In the genomic region with DNA sequence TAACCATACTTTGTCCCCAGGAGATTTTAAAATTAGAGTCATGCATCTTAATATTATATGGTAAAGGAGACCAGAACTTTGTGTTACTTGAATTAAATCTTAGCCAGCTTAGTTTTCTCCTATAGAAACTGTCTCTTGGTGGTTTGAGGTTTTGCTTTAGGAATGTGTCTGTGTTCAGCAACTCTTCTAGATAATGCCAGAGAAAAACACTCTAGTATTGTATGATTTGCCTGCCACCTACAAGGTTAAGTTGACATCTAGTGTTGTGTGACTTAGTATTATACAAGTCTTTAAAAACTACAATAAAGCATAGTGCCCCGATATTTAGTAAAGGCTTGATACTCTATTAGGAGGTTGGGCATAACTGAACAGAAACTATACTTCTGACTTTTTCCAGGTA, we compare ENCODE assay signal across 17 cellular contexts. TPM values are rescaled to one million over a fixed set of nuclear protein-coding genes. Genes with fewer than 3 reads are reported as not detected.
DNase-seq lines count a peak whose midpoint lies in the region; ATAC-seq, FAIRE-seq and TF ChIP-seq lines count a peak whose summit lies in the region.
"Had no signal": no experiment of that assay in that cellular context is flagged by ENCODE, and none has a peak within 500 bp of the region (broad histone marks: within the 10 kb centered on the region; RNA-seq: fewer than 3 reads in every experiment).

No MANE protein-coding gene starts in this region.

- H3K27ac Mint-ChIP-seq in activated B cell treated with CpG ODN at 0.5 μM for 24 hours (peak overlapping the region; percentile 90), endodermal cell (no peak overlapping the region)
- H3K27ac Mint-ChIP-seq: activated naive CD4-positive, alpha-beta T cell treated with anti-CD3 and anti-CD28 coated beads for 36 hours had no signal

- no peak overlapping the region; the same call in 1 of the 2 replicates for H3K9ac ChIP-seq in KMS-11
- peak overlapping the region in 1 of 2 donors; percentile 41 for H3K9ac ChIP-seq in kidney (ENCODE audit: low read length in 2 of 2)
- H3K9ac ChIP-seq in endodermal cell (ENCODE audit: extremely low read depth, low read length, poor library complexity, severe bottlenecking) = no peak overlapping the region

- no peaks in the 10 kb centered on the region for H3K9me3 ChIP-seq in kidney (ENCODE audit: control insufficient read depth in 1 of 2, low read length in 2 of 2)
- H3K9me3 ChIP-seq in tibial nerve = no peaks in the 10 kb centered on the region
- H3K9me3 ChIP-seq in endodermal cell (ENCODE audit: control insufficient read depth, low read length) = peaks cover 10% of the 10 kb centered on the region
- no peaks in the 10 kb centered on the region for H3K9me3 ChIP-seq in adrenal gland (replicated peaks in 1 of 3)
- H3K9me3 ChIP-seq: HAP-1 had no signal

- peak overlapping the region; percentile 84 for H3K4me2 ChIP-seq in KMS-11

- H3K4me1 ChIP-seq in KMS-11 (ENCODE audit: low read depth, poor library complexity, severe bottlenecking) (peaks cover 60% of the 10 kb centered on the region), kidney (ENCODE audit: control insufficient read depth in 1 of 2, insufficient read depth in 1 of 2, low read depth in 1 of 2, low read length in 2 of 2) (no peaks in the 10 kb centered on the region), tibial nerve (peaks cover 0 to 16% (median 3%) of the 10 kb centered on the region in 4 donors), endodermal cell (ENCODE audit: control insufficient read depth, insufficient read depth, low read length) (no peaks in the 10 kb centered on the region), adrenal gland (replicated peaks in 1 of 2) (peaks cover 0 to 5% of the 10 kb centered on the region in 2 donors)
- H3K4me1 ChIP-seq: HAP-1 had no signal

- H2AFZ ChIP-seq in KMS-11 (ENCODE audit: low read depth) = no peak overlapping the region

- H3K27me3 Mint-ChIP-seq in activated B cell treated with CpG ODN at 0.5 μM for 24 hours = no peaks in the 10 kb centered on the region
- H3K27me3 Mint-ChIP-seq in endodermal cell (ENCODE audit: insufficient read depth) = peaks cover 27% of the 10 kb centered on the region

- H4K20me1 ChIP-seq in KMS-11 (ENCODE audit: insufficient read depth) = 0 out of 2 replicates have a peak, but pooled peaks cover 7% of the 10 kb centered on the region

- H3K9me3 Mint-ChIP-seq in activated B cell treated with CpG ODN at 0.5 μM for 24 hours (no peaks in the 10 kb centered on the region), endodermal cell (peaks cover 6% of the 10 kb centered on the region)
- H3K9me3 Mint-ChIP-seq: activated naive CD4-positive, alpha-beta T cell treated with anti-CD3 and anti-CD28 coated beads for 36 hours had no signal

- POLR2A ChIA-PET in activated B cell treated with CpG ODN at 0.5 μM for 24 hours (lab: Charles Lee) = no interaction called here

- peaks cover 27% of the 10 kb centered on the region for H3K4me1 Mint-ChIP-seq in activated B cell treated with CpG ODN at 0.5 μM for 24 hours
- H3K4me1 Mint-ChIP-seq in endodermal cell = peaks cover 7% of the 10 kb centered on the region

- ATAC-seq in activated B cell treated with CpG ODN at 0.5 μM for 24 hours (ENCODE audit: low read depth) = no peak

- peak overlapping the region; percentile 10; the same call in 1 of the 2 replicates for H3K27ac ChIP-seq in KMS-11
- H3K27ac ChIP-seq in kidney (ENCODE audit: low read depth in 2 of 2, low read length in 2 of 2) = peak overlapping the region in 1 of 2 donors; percentile 1
- peak overlapping the region in 3 of 4 donors; percentile 83 to 87 (median 83) for H3K27ac ChIP-seq in tibial nerve
- H3K27ac ChIP-seq in endodermal cell (ENCODE audit: low read depth, low read length) = no peak overlapping the region
- H3K27ac ChIP-seq in adrenal gland = no peak overlapping the region
- H3K27ac ChIP-seq in coronary artery = no peak overlapping the region
- H3K27ac ChIP-seq: C4-2B had no signal

- 70 to 84% methylated on average over 1 of the region's 1 CpG for WGBS in tibial nerve, 2 donors
- WGBS in endodermal cell (ENCODE audit: insufficient coverage in 1 of 2, insufficient read length in 1 of 2), 2 experiments = 100% methylated on average over 1 of the region's 1 CpG; no CpG with 5 or more reads in 1 of the 2 experiments
- WGBS in adrenal gland, 4 donors = 83 to 90% (median 87%) methylated on average over 1 of the region's 1 CpG

- no peak for FAIRE-seq in kidney (lab: Jason Lieb, UNC)

- H3K27me3 ChIP-seq in KMS-11 (ENCODE audit: insufficient read depth, low read depth) (no peaks in the 10 kb centered on the region), tibial nerve (peaks cover 0 to 13% of the 10 kb centered on the region in 2 donors), endodermal cell (ENCODE audit: control insufficient read depth, insufficient read depth, low read length, poor library complexity, severe bottlenecking) (peaks cover 26% of the 10 kb centered on the region), adrenal gland (peaks cover 28% of the 10 kb centered on the region)

- H3K4me3 ChIP-seq in KMS-11 (IDR thresholded peaks at IDR 0.05; ENCODE audit: insufficient read depth, low read depth, low read length) = no peak overlapping the region
- H3K4me3 ChIP-seq in kidney (ENCODE audit: low read length in 2 of 2) = peak overlapping the region; percentile 63 to 77
- H3K4me3 ChIP-seq in tibial nerve = peak overlapping the region in 2 of 4 donors; percentile 40 to 69
- no peak overlapping the region for H3K4me3 ChIP-seq in endodermal cell (ENCODE audit: low read length)
- no peak overlapping the region for H3K4me3 ChIP-seq in adrenal gland
- no peak overlapping the region for H3K4me3 ChIP-seq in coronary artery
- H3K4me3 ChIP-seq: HAP-1 had no signal

- CTCF ChIA-PET in activated B cell treated with CpG ODN at 0.5 μM for 24 hours (lab: Charles Lee) = no interaction called here

- H3K79me2 ChIP-seq in KMS-11 (ENCODE audit: insufficient read depth, low read depth) = peaks cover 59% of the 10 kb centered on the region

- TF ChIP-seq EP300 in tibial nerve (IDR thresholded peaks at IDR 0.05) = no peak

- no peaks in the 10 kb centered on the region for H3K36me3 ChIP-seq in KMS-11 (ENCODE audit: insufficient read depth)
- no peaks in the 10 kb centered on the region for H3K36me3 ChIP-seq in kidney (ENCODE audit: control insufficient read depth in 1 of 2, insufficient read depth in 2 of 2, low read length in 2 of 2)
- no peaks in the 10 kb centered on the region for H3K36me3 ChIP-seq in tibial nerve
- no peaks in the 10 kb centered on the region for H3K36me3 ChIP-seq in endodermal cell (ENCODE audit: control insufficient read depth, insufficient read depth, low read length)
- H3K36me3 ChIP-seq in adrenal gland (replicated peaks in 1 of 2) = no peaks in the 10 kb centered on the region
- H3K36me3 ChIP-seq: HAP-1 had no signal

- TF ChIP-seq CTCF in KMS-11 (conservative IDR thresholded peaks at IDR 0.05; ENCODE audit: low read depth, low read length) (no peak), activated B cell treated with CpG ODN at 0.5 μM for 24 hours (IDR thresholded peaks at IDR 0.05) (no peak), kidney (IDR thresholded peaks at IDR 0.05; ENCODE audit: borderline replicate concordance, extremely low read depth, insufficient read depth) (no peak), tibial nerve (IDR thresholded peaks at IDR 0.05) (no peak), endodermal cell (conservative IDR thresholded peaks at IDR 0.05) (no peak), adrenal gland (IDR thresholded peaks at IDR 0.05) (no peak), coronary artery (IDR thresholded peaks at IDR 0.05) (no peak)

- intact Hi-C loops in activated B cell treated with CpG ODN at 0.5 μM for 24 hours (cut with micrococcal nuclease) = no loop called here
- intact Hi-C loops in kidney (cut with DNase I) = no loop called here
- intact Hi-C loops in adrenal gland (cut with DNase I) = no loop called here

- TF ChIP-seq POLR2A in tibial nerve (IDR thresholded peaks at IDR 0.05) (no peak), adrenal gland (IDR thresholded peaks at IDR 0.05) (no peak)

- DNase-seq in activated B cell treated with CpG ODN at 0.5 μM for 24 hours = no peak
- no peak for DNase-seq in kidney
- DNase-seq in tibial nerve (ENCODE audit: low spot score in 2 of 2) = no peak
- DNase-seq in endodermal cell = no peak
- no peak for DNase-seq in adrenal gland
- no peak for DNase-seq in coronary artery (ENCODE audit: low spot score)
- DNase-seq: activated naive CD4-positive, alpha-beta T cell treated with anti-CD3 and anti-CD28 coated beads for 36 hours; DND-41; effector memory CD4-positive, alpha-beta T cell; NCI-H1436 treated with DMSO at 0.1 percent for 48 hours; NCI-H510A; PC-3; stimulated activated CD4-positive, alpha-beta T cell treated with anti-CD3 and anti-CD28 coated beads, Interleukin-4, amount 100 ng/mL, for 4 hours; SW 1271 had no signal

- H3K36me3 Mint-ChIP-seq in activated B cell treated with CpG ODN at 0.5 μM for 24 hours (ENCODE audit: low read depth) (peaks cover 7% of the 10 kb centered on the region), endodermal cell (ENCODE audit: low read depth) (peaks cover 3% of the 10 kb centered on the region)

- H3K4me3 Mint-ChIP-seq in activated B cell treated with CpG ODN at 0.5 μM for 24 hours (peak overlapping the region; percentile 97), endodermal cell (no peak overlapping the region)
- H3K4me3 Mint-ChIP-seq: activated naive CD4-positive, alpha-beta T cell treated with anti-CD3 and anti-CD28 coated beads for 36 hours had no signal

RNA-seq across cellular contexts. Expression of a gene that starts 2.1 kb away (rescaled TPM):
- total RNA-seq in activated B cell treated with CpG ODN at 0.5 μM for 24 hours (12.9 and 20.0 TPM in 2 replicates), kidney (42.2 TPM), tibial nerve (10 to 100 TPM; 36.0 to 81.1 (median 60.8) TPM), endodermal cell (10 to 100 TPM in 1 of 2 donors, 1 to 10 TPM in 1; 4.8 to 10.4 TPM), adrenal gland (under 1 TPM in 4 of 8 donors, not detected in 4; 0.08 to 0.78 (median 0.40) TPM)
- polyA plus RNA-seq in kidney (ENCODE audit: insufficient read depth, low read depth, low replicate concordance) (20.0 TPM), adrenal gland (under 1 TPM in 2 of 3 donors, not detected in 1; 0.24 to 0.44 TPM)
- 3.9 TPM for polyA plus RNA-seq in endodermal cell (2013, experiment 1 of 2)
- 3.4 TPM for polyA plus RNA-seq in endodermal cell (2013, experiment 2 of 2)
- total RNA-seq: activated naive CD4-positive, alpha-beta T cell treated with anti-CD3 and anti-CD28 coated beads for 36 hours had no signal

Comparison
In these comparisons a context has a peak if more than half of its experiments do, and no peak if none do; other contexts are left out.
1. H3K27ac ChIP-seq: peak in KMS-11 (single experiment) and tibial nerve (3 of 4); none in endodermal cell (single experiment), adrenal gland (0 of 5) and coronary artery (0 of 2).
2. H3K4me3 ChIP-seq: peak in kidney (2 of 2); none in KMS-11 (single experiment), endodermal cell (single experiment), adrenal gland (0 of 4) and coronary artery (single experiment).